27 cellular contexts compared by ENCODE assay signal in genomic region chr16:22699356-22699755, GRCh38.
"Had no signal": no experiment of that assay in that cellular context is flagged by ENCODE, and none has a peak within 500 bp of the region (broad histone marks: within the 10 kb centered on the region; RNA-seq: fewer than 3 reads in every experiment).

No MANE protein-coding gene starts in this region.

- H3K4me3 ChIP-seq: stomach, suprapubic skin, testis, thoracic aorta, thyroid gland, tibial artery, tibial nerve, transverse colon, upper lobe of left lung, upper lobe of right lung, uterus, vagina had no signal

- H3K9me3 ChIP-seq: stomach, suprapubic skin, testis, thoracic aorta, thyroid gland, tibial artery, transverse colon, upper lobe of left lung, upper lobe of right lung, uterus, vagina had no signal

- ATAC-seq: stimulated activated effector memory CD8-positive, alpha-beta T cell treated with anti-CD3 and anti-CD28 coated beads, Interleukin-12 subunit alpha, Interleukin-12 subunit beta, amount 100 ng/mL, for 72 hours; stimulated activated memory B cell treated with anti-CD40 and anti-IgM and Interleukin-4, amounts not matched to agents 10 μg/mL and 1 μg/mL and 100 μg/mL, for 72 hours; stimulated activated naive B cell treated with anti-CD40 and anti-IgM and Interleukin-4, amounts not matched to agents 10 μg/mL and 1 μg/mL and 100 μg/mL, for 72 hours; stimulated activated naive CD8-positive, alpha-beta T cell treated with anti-CD3 and anti-CD28 coated beads, Interleukin-15, amount 100 ng/mL, for 72 hours; stimulated activated naive CD8-positive, alpha-beta T cell treated with anti-CD3 and anti-CD28 coated beads, Interleukin-15, Interleukin-2, amounts not matched to agents 100 U/mL and 50 U/mL, for 24 hours; upper lobe of right lung had no signal

- DNase-seq: stimulated activated CD4-positive, alpha-beta T cell treated with anti-CD3 and anti-CD28 coated beads, Interleukin-2, amount 100 ng/mL, for 48 hours; stimulated activated CD4-positive, alpha-beta T cell treated with anti-CD3 and anti-CD28 coated beads, Interleukin-4, amount 100 ng/mL, for 1 hour; stimulated activated CD4-positive, alpha-beta T cell treated with anti-CD3 and anti-CD28 coated beads, Interleukin-4, amount 100 ng/mL, for 24 hours; stimulated activated CD4-positive, alpha-beta T cell treated with anti-CD3 and anti-CD28 coated beads, Interleukin-4, amount 100 ng/mL, for 4 hours; stimulated activated CD8-positive, alpha-beta memory T cell treated with anti-CD3 and anti-CD28 coated beads, Interleukin-4, amount 100 ng/mL, for 48 hours; stimulated activated naive B cell treated with anti-CD40 and anti-IgM and Interleukin-4, amounts not matched to agents 10 μg/mL and 1 μg/mL and 100 μg/mL, for 72 hours; stimulated activated naive CD4-positive, alpha-beta T cell; stimulated activated naive CD4-positive, alpha-beta T cell treated with Interleukin-2 at 50 U/mL for 16 hours; stimulated activated naive CD8-positive, alpha-beta T cell treated with anti-CD3 and anti-CD28 coated beads, Interleukin-15, amount 100 ng/mL, for 72 hours; stimulated activated naive CD8-positive, alpha-beta T cell treated with anti-CD3 and anti-CD28 coated beads, Interleukin-15, Interleukin-2, amounts not matched to agents 100 U/mL and 50 U/mL, for 24 hours; stomach; substantia nigra; testis; thyroid gland; tibial artery; transverse colon; trophoblast cell; upper lobe of left lung; upper lobe of right lung; uterus had no signal

- H3K36me3 ChIP-seq: stomach, suprapubic skin, thoracic aorta, thyroid gland, tibial artery, tibial nerve, transverse colon, upper lobe of left lung, upper lobe of right lung, uterus, vagina had no signal

- H3K27me3 ChIP-seq: suprapubic skin, testis, thyroid gland, tibial artery, tibial nerve, upper lobe of left lung, upper lobe of right lung, uterus, vagina had no signal

- FAIRE-seq: urothelium cell line had no signal

- H3K27ac ChIP-seq: stomach, suprapubic skin, testis, thoracic aorta, thyroid gland, tibial artery, tibial nerve, transverse colon, upper lobe of left lung, upper lobe of right lung, uterus, vagina had no signal

- H3K4me1 ChIP-seq: stomach, uterus had no signal
